In the genomic region with DNA sequence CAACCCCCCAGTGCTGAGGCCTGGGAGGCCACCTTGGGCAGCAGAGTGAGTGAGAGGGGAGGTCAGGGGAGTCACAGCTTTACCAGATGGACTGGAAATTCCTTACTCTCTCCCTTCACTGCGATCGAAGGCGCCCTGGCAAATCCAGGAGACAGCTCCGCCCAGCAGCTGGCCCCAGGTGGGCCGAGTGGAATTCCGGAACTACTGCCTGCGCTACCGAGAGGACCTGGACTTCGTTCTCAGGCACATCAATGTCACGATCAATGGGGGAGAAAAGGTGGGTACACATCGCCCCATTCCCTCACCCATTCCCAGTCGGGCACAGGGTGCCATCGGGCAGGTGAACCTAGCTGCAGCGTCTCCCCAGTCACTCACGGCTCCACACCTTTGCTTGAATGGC, we compare ENCODE assay signal across 22 cellular contexts.
DNase-seq lines count a peak whose midpoint lies in the region; ATAC-seq and TF ChIP-seq lines count a peak whose summit lies in the region.
"Had no signal": no experiment of that assay in that cellular context is flagged by ENCODE, and none has a peak within 500 bp of the region (broad histone marks: within the 10 kb centered on the region; RNA-seq: fewer than 3 reads in every experiment).

No MANE protein-coding gene starts in this region.

- TF ChIP-seq CTCF in esophagus muscularis mucosa (IDR thresholded peaks at IDR 0.05) (no peak), osteoblast (IDR thresholded peaks at IDR 0.05; ENCODE audit: extremely low read depth, low read depth, low read length) (no peak)

- peaks cover 5% of the 10 kb centered on the region for H3K36me3 Mint-ChIP-seq in T-helper 17 cell (ENCODE audit: low read depth)
- H3K36me3 Mint-ChIP-seq in stimulated activated effector memory CD8-positive, alpha-beta T cell treated with anti-CD3 and anti-CD28 coated beads, Interleukin-12 subunit alpha, Interleukin-12 subunit beta, amount 100 ng/mL, for 72 hours = peaks cover 97% of the 10 kb centered on the region

- H3K27me3 Mint-ChIP-seq in T-helper 17 cell = no peaks in the 10 kb centered on the region
- H3K27me3 Mint-ChIP-seq: B cell; CD4-positive, alpha-beta T cell had no signal

- H3K27me3 ChIP-seq in esophagus muscularis mucosa (no peaks in the 10 kb centered on the region), osteoblast (ENCODE audit: insufficient read depth, low read length) (no peaks in the 10 kb centered on the region)
- H3K27me3 ChIP-seq: BLaER1 had no signal

- intact Hi-C loops in left ventricle myocardium superior (cut with micrococcal nuclease) = loop anchor here (10.0 kb wide), 1 partner anchor 367 kb away; no protein-coding TSS in a partner anchor
- intact Hi-C loops in Right ventricle myocardium inferior (cut with DNase I) = no loop called here
- intact Hi-C loops in esophagus muscularis mucosa (cut with DNase I) = no loop called here
- intact Hi-C loops in left colon (cut with DNase I, micrococcal nuclease) = no loop called here

- H3K4me3 ChIP-seq in esophagus muscularis mucosa (no peak overlapping the region), osteoblast (ENCODE audit: insufficient read depth, low read length) (no peak overlapping the region)
- H3K4me3 ChIP-seq: BLaER1, GM12878, GM23248 had no signal

- no peak for TF ChIP-seq POLR2A in esophagus muscularis mucosa (IDR thresholded peaks at IDR 0.05; ENCODE audit: low read depth)

- H3K27ac ChIP-seq in esophagus muscularis mucosa (replicated peaks in 1 of 4) (peak overlapping the region in 3 of 4 donors; percentile 20 to 48 (median 39)), osteoblast (ENCODE audit: low read depth, low read length) (no peak overlapping the region)
- H3K27ac ChIP-seq: 22Rv1, BLaER1, C4-2B, GM23248 had no signal

- H3K4me1 ChIP-seq in esophagus muscularis mucosa = peaks cover 0 to 34% (median 25%) of the 10 kb centered on the region in 4 donors
- H3K4me1 ChIP-seq in osteoblast (ENCODE audit: insufficient read depth, low read length) = no peaks in the 10 kb centered on the region

- no peak for TF ChIP-seq EP300 in esophagus muscularis mucosa (IDR thresholded peaks at IDR 0.05)

- no peaks in the 10 kb centered on the region for H3K79me2 ChIP-seq in osteoblast (ENCODE audit: insufficient read depth, low read length)

- peak; percentile 0 for DNase-seq in left ventricle myocardium superior
- DNase-seq in Right ventricle myocardium inferior (ENCODE audit: missing footprints) = no peak
- no peak for DNase-seq in T-helper 17 cell
- DNase-seq in esophagus muscularis mucosa (ENCODE audit: extremely low spot score) = no peak
- DNase-seq in stimulated activated effector memory CD8-positive, alpha-beta T cell treated with anti-CD3 and anti-CD28 coated beads, Interleukin-12 subunit alpha, Interleukin-12 subunit beta, amount 100 ng/mL, for 72 hours (ENCODE audit: low spot score in 2 of 2) = no peak
- DNase-seq in osteoblast (ENCODE audit: insufficient read length, low spot score, missing footprints) = no peak
- no peak for DNase-seq in left colon
- DNase-seq: CD4-positive, alpha-beta T cell; CD8-positive, alpha-beta memory T cell; DMS 273 treated with DMSO at 0.1 percent for 48 hours; DMS79; EL; GDM1; GM23248; H7 had no signal

- no peaks in the 10 kb centered on the region for H4K20me1 ChIP-seq in osteoblast (ENCODE audit: insufficient read depth, low read length)
- H4K20me1 ChIP-seq: BLaER1 had no signal

- H3K27ac Mint-ChIP-seq in T-helper 17 cell = peak overlapping the region; percentile 56
- peak overlapping the region; percentile 64 for H3K27ac Mint-ChIP-seq in stimulated activated effector memory CD8-positive, alpha-beta T cell treated with anti-CD3 and anti-CD28 coated beads, Interleukin-12 subunit alpha, Interleukin-12 subunit beta, amount 100 ng/mL, for 72 hours
- H3K27ac Mint-ChIP-seq: B cell; CD4-positive, alpha-beta T cell had no signal

- no peak overlapping the region for H3K4me2 ChIP-seq in osteoblast (ENCODE audit: insufficient read depth, low read length)
- H3K4me2 ChIP-seq: BLaER1 had no signal

- WGBS in esophagus muscularis mucosa = 90% methylated on average over 15 of the region's 15 CpGs

- H2AFZ ChIP-seq in osteoblast (ENCODE audit: low read length) = no peak overlapping the region
- H2AFZ ChIP-seq: GM23248 had no signal

- no peak overlapping the region for H3K4me3 Mint-ChIP-seq in T-helper 17 cell
- H3K4me3 Mint-ChIP-seq in stimulated activated effector memory CD8-positive, alpha-beta T cell treated with anti-CD3 and anti-CD28 coated beads, Interleukin-12 subunit alpha, Interleukin-12 subunit beta, amount 100 ng/mL, for 72 hours = no peak overlapping the region
- H3K4me3 Mint-ChIP-seq: B cell; CD4-positive, alpha-beta T cell; CD8-positive, alpha-beta memory T cell had no signal

- H3K36me3 ChIP-seq in esophagus muscularis mucosa (peaks cover 51 to 89% (median 79%) of the 10 kb centered on the region in 4 donors), osteoblast (ENCODE audit: insufficient read depth, low read length) (peaks cover 67% of the 10 kb centered on the region)

- H3K9me3 ChIP-seq in T-helper 17 cell (ENCODE audit: control insufficient read depth, low read length, poor library complexity, severe bottlenecking) (no peaks in the 10 kb centered on the region), esophagus muscularis mucosa (no peaks in the 10 kb centered on the region), osteoblast (ENCODE audit: low read depth, low read length) (no peaks in the 10 kb centered on the region)
- H3K9me3 ChIP-seq: BLaER1 had no signal

- no peaks in the 10 kb centered on the region for H3K4me1 Mint-ChIP-seq in T-helper 17 cell
- H3K4me1 Mint-ChIP-seq in stimulated activated effector memory CD8-positive, alpha-beta T cell treated with anti-CD3 and anti-CD28 coated beads, Interleukin-12 subunit alpha, Interleukin-12 subunit beta, amount 100 ng/mL, for 72 hours = no peaks in the 10 kb centered on the region

- no peaks in the 10 kb centered on the region for H3K9me3 Mint-ChIP-seq in stimulated activated effector memory CD8-positive, alpha-beta T cell treated with anti-CD3 and anti-CD28 coated beads, Interleukin-12 subunit alpha, Interleukin-12 subunit beta, amount 100 ng/mL, for 72 hours
- H3K9me3 Mint-ChIP-seq: CD4-positive, alpha-beta T cell; CD8-positive, alpha-beta memory T cell had no signal

- no peak for ATAC-seq in left ventricle myocardium superior
- no peak for ATAC-seq in Right ventricle myocardium inferior
- no peak for ATAC-seq in T-helper 17 cell
- ATAC-seq in stimulated activated effector memory CD8-positive, alpha-beta T cell treated with anti-CD3 and anti-CD28 coated beads, Interleukin-12 subunit alpha, Interleukin-12 subunit beta, amount 100 ng/mL, for 72 hours = no peak
- ATAC-seq in HG02884 (IDR thresholded peaks at IDR 0.05; ENCODE audit: unreplicated experiment) = no peak
- no peak for ATAC-seq in left colon
- ATAC-seq: GM12878, HCT116 had no signal
